8 cellular contexts compared by ENCODE assay signal in the genomic region with DNA sequence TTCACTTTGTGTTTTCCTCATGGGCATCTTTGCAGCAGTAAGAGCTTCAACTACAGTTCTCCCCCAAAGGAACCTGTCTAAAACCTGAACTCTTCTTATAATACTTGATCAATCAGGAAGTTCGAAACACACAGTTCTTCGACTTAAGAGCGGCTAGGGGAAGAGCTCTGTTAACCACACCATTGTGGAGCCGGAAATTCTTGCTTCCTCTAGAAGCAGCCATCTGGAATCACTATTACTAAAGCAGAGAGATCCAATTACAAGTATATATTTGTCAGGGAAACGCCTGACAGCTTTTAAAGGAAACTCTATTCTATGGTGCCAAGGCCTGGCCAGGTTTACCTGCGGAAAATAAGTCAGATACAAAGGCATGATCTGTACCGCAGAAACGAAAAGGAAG.
DNase-seq lines count a peak whose midpoint lies in the region; ATAC-seq and TF ChIP-seq lines count a peak whose summit lies in the region.

No MANE protein-coding gene starts in this region.

- no peak for TF ChIP-seq CTCF in ovary (IDR thresholded peaks at IDR 0.05)

- H4K20me1 ChIP-seq in BLaER1 treated with 17β-estradiol and CSF1 and Interleukin-3, amounts not matched to agents 10 nM and 100 nM = no peaks in the 10 kb centered on the region

- no peaks in the 10 kb centered on the region for H3K27me3 ChIP-seq in BLaER1 treated with 17β-estradiol and CSF1 and Interleukin-3, amounts not matched to agents 10 nM and 100 nM
- no peaks in the 10 kb centered on the region for H3K27me3 ChIP-seq in ovary

- peak overlapping the region in 8 of 10 experiments; percentile 2 to 44 (median 24); a peak in 11 of 20 replicates for H3K4me3 ChIP-seq in BLaER1 treated with 17β-estradiol and CSF1 and Interleukin-3, amounts not matched to agents 10 nM and 100 nM
- H3K4me3 ChIP-seq in SK-N-MC (peak overlapping the region; percentile 53), ovary (no peak overlapping the region)

- ATAC-seq in GM19043 (IDR thresholded peaks at IDR 0.05; ENCODE audit: low read depth, unreplicated experiment) (peak; percentile 92), HG03354 (IDR thresholded peaks at IDR 0.05; ENCODE audit: poor library complexity, severe bottlenecking, unreplicated experiment) (peak; percentile 86)

- peaks cover 33 to 45% (median 40%) of the 10 kb centered on the region in 10 experiments for H3K4me1 ChIP-seq in BLaER1 treated with 17β-estradiol and CSF1 and Interleukin-3, amounts not matched to agents 10 nM and 100 nM
- no peaks in the 10 kb centered on the region for H3K4me1 ChIP-seq in ovary (ENCODE audit: insufficient read depth)

- H3K9me3 ChIP-seq in BLaER1 treated with 17β-estradiol and CSF1 and Interleukin-3, amounts not matched to agents 10 nM and 100 nM (replicated peaks in 1 of 11) = peaks cover 8 to 18% (median 14%) of the 10 kb centered on the region in 11 experiments; a peak in 17 of 22 replicates
- H3K9me3 ChIP-seq in SK-N-MC (ENCODE audit: low read depth, low read length) = no peaks in the 10 kb centered on the region
- no peaks in the 10 kb centered on the region for H3K9me3 ChIP-seq in ovary

- H3K27ac ChIP-seq in BLaER1 treated with 17β-estradiol and CSF1 and Interleukin-3, amounts not matched to agents 10 nM and 100 nM = peak overlapping the region; percentile 73 to 86 (median 82)
- H3K27ac ChIP-seq in SK-N-MC (no peak overlapping the region), ovary (no peak overlapping the region)

- no peaks in the 10 kb centered on the region for H3K36me3 ChIP-seq in BLaER1 treated with 17β-estradiol and CSF1 and Interleukin-3, amounts not matched to agents 10 nM and 100 nM
- H3K36me3 ChIP-seq in SK-N-MC (ENCODE audit: insufficient read depth, low read length) (no peaks in the 10 kb centered on the region), ovary (no peaks in the 10 kb centered on the region)

- no peak for TF ChIP-seq EP300 in ovary (IDR thresholded peaks at IDR 0.05)

- peak overlapping the region; percentile 59 to 87 (median 75) for H3K4me2 ChIP-seq in BLaER1 treated with 17β-estradiol and CSF1 and Interleukin-3, amounts not matched to agents 10 nM and 100 nM

- TF ChIP-seq POLR2A in ovary (IDR thresholded peaks at IDR 0.05) = no peak

- H3K9ac ChIP-seq in BLaER1 treated with 17β-estradiol and CSF1 and Interleukin-3, amounts not matched to agents 10 nM and 100 nM = peak overlapping the region; percentile 26 to 74 (median 60)
- no peak overlapping the region for H3K9ac ChIP-seq in SK-N-MC (ENCODE audit: insufficient read length)

- DNase-seq in SK-N-MC (ENCODE audit: low read depth, low spot score) = peak; percentile 84
- peak; percentile 75 for DNase-seq in glomerular endothelial cell (ENCODE audit: extremely low read depth, low read depth, low spot score)
- DNase-seq in posterior vena cava (ENCODE audit: low spot score) = no peak
- no peak for DNase-seq in ovary
- no peak for DNase-seq in occipital lobe (lab: John Stamatoyannopoulos, UW)

- intact Hi-C loops in posterior vena cava (cut with DNase I) = no loop called here
- intact Hi-C loops in ovary (cut with DNase I) = no loop called here

- WGBS in ovary, 3 donors = 80 to 91% (median 82%) methylated on average over 8 of the region's 8 CpGs

Comparison
In these comparisons a context has a peak if more than half of its experiments do, and no peak if none do; other contexts are left out.
1. H3K27ac ChIP-seq: peak in BLaER1 treated with 17β-estradiol and CSF1 and Interleukin-3, amounts not matched to agents 10 nM and 100 nM (11 of 11); none in SK-N-MC (single experiment) and ovary (0 of 2).
2. DNase-seq: peak in SK-N-MC (single experiment) and glomerular endothelial cell (single experiment); none in posterior vena cava (single experiment), ovary (0 of 5) and occipital lobe (single experiment).